In genomic region chr3:119293761-119294401, GRCh38 we compare ENCODE assay signal across 8 cellular contexts. TPM values are rescaled to one million over a fixed set of nuclear protein-coding genes. Genes with fewer than 3 reads are reported as not detected.
A peak's percentile ranks its signal among the peaks of the same experiment; 100 is the strongest.
DNase-seq lines count a peak whose midpoint lies in the region; ATAC-seq and TF ChIP-seq lines count a peak whose summit lies in the region.

Gene ARHGAP31, plus strand, starts transcription at chr3:119294383. Its CDS starts 522 bp downstream, at chr3:119294905.

- no peaks in the 10 kb centered on the region for H3K36me3 ChIP-seq in H7 (replicated peaks; ENCODE audit: control insufficient read depth, insufficient read depth, low read length)

- peak; percentile 57 for ATAC-seq in left colon

- TF ChIP-seq CTCF in GM12875 (IDR thresholded peaks at IDR 0.05; ENCODE audit: borderline replicate concordance, insufficient read depth, low read depth, low read length): no peak

- DNase-seq in H7 (peak; percentile 80), NAMALWA (ENCODE audit: low spot score) (peak; percentile 76), cerebellar cortex (ENCODE audit: low spot score) (peak; percentile 20), left colon (peak; percentile 57 to 67), MV-4-11 (lab: John Stamatoyannopoulos, UW) (no peak)
- DNase-seq in activated CD4-positive, alpha-beta T cell treated with anti-CD3 and anti-CD28 coated beads for 1 hour: peak; percentile 70
- DNase-seq in stimulated activated CD4-positive, alpha-beta T cell treated with anti-CD3 and anti-CD28 coated beads, Interleukin-1b, Interleukin-23, amount 100 ng/mL, for 48 hours: peak; percentile 88

- peak within 1 kb of the TSS; percentile 83 for H3K4me3 ChIP-seq in GM12875 (ENCODE audit: low read depth, low read length)
- peak within 1 kb of the TSS; percentile 49 for H3K4me3 ChIP-seq in H7 (ENCODE audit: insufficient read depth, low read depth, low read length)

- intact Hi-C loops in left colon (cut with DNase I, micrococcal nuclease): no loop called here

- peaks cover 8% of the 10 kb centered on the region for H3K27me3 ChIP-seq in H7 (ENCODE audit: control insufficient read depth, insufficient read depth, low read length)

RNA-seq across cellular contexts. Expression of gene ARHGAP31, which starts in this region (rescaled TPM):
- 4.2 and 6.6 TPM in 2 replicates for total RNA-seq in H7 (2014; rRNA removed; shearing (Covaris generic))
- total RNA-seq in left colon: 10 to 100 TPM; 10.7 to 12.1 TPM
